ENCODE assay signal across 22 cellular contexts in the genomic region with DNA sequence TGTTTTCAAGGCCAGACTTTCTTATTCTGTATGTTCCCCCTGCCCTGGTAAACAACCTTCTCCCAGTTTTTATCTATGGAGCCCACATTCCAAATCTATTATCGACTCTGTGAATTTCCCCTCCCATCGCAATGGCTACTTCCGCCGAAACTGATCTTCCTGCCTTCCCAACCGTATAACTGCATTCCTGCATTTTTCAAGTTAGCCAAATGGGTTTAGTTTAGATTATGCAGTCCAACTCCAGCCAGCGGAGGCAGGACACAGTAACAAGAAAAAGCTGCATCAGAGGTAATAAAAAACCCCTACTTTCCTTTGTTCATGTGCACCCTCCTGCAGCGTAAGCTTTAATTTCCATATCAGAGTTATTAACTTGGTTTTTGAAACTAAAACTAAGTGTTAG.
"Had no signal": no experiment of that assay in that cellular context is flagged by ENCODE, and none has a peak within 500 bp of the region (broad histone marks: within the 10 kb centered on the region; RNA-seq: fewer than 3 reads in every experiment).

No MANE protein-coding gene starts in this region.

- H3K27ac Mint-ChIP-seq: nephron; neural progenitor cell; progenitor cell of endocrine pancreas; stimulated activated effector memory CD8-positive, alpha-beta T cell treated with anti-CD3 and anti-CD28 coated beads, Interleukin-12 subunit alpha, Interleukin-12 subunit beta, amount 100 ng/mL, for 72 hours; stimulated activated naive B cell treated with anti-CD40 and anti-IgM and Interleukin-4, amounts not matched to agents 10 μg/mL and 1 μg/mL and 100 μg/mL, for 72 hours; stimulated activated naive CD8-positive, alpha-beta T cell treated with anti-CD3 and anti-CD28 coated beads, Interleukin-15, Interleukin-2, amounts not matched to agents 100 ng/mL and 50 ng/mL, for 24 hours had no signal

- H3K27me3 Mint-ChIP-seq: progenitor cell of endocrine pancreas; stimulated activated naive B cell treated with anti-CD40 and anti-IgM and Interleukin-4, amounts not matched to agents 10 μg/mL and 1 μg/mL and 100 μg/mL, for 72 hours; stimulated activated naive CD8-positive, alpha-beta T cell treated with anti-CD3 and anti-CD28 coated beads, Interleukin-15, Interleukin-2, amounts not matched to agents 100 ng/mL and 50 ng/mL, for 24 hours had no signal

- H3K4me3 Mint-ChIP-seq: nephron; neural progenitor cell; stimulated activated effector memory CD8-positive, alpha-beta T cell treated with anti-CD3 and anti-CD28 coated beads, Interleukin-12 subunit alpha, Interleukin-12 subunit beta, amount 100 ng/mL, for 72 hours; stimulated activated naive B cell treated with anti-CD40 and anti-IgM and Interleukin-4, amounts not matched to agents 10 μg/mL and 1 μg/mL and 100 μg/mL, for 72 hours; stimulated activated naive CD8-positive, alpha-beta T cell treated with anti-CD3 and anti-CD28 coated beads, Interleukin-15, Interleukin-2, amounts not matched to agents 100 ng/mL and 50 ng/mL, for 24 hours had no signal

- H3K36me3 Mint-ChIP-seq: neural progenitor cell; stimulated activated effector memory CD8-positive, alpha-beta T cell treated with anti-CD3 and anti-CD28 coated beads, Interleukin-12 subunit alpha, Interleukin-12 subunit beta, amount 100 ng/mL, for 72 hours; stimulated activated naive B cell treated with anti-CD40 and anti-IgM and Interleukin-4, amounts not matched to agents 10 μg/mL and 1 μg/mL and 100 μg/mL, for 72 hours had no signal

- H3K4me1 Mint-ChIP-seq: nephron; neural progenitor cell; stimulated activated effector memory CD8-positive, alpha-beta T cell treated with anti-CD3 and anti-CD28 coated beads, Interleukin-12 subunit alpha, Interleukin-12 subunit beta, amount 100 ng/mL, for 72 hours; stimulated activated naive B cell treated with anti-CD40 and anti-IgM and Interleukin-4, amounts not matched to agents 10 μg/mL and 1 μg/mL and 100 μg/mL, for 72 hours had no signal

- DNase-seq: occipital lobe; ovary; posterior cingulate gyrus; psoas muscle; right cardiac atrium; right lobe of liver; sigmoid colon; small intestine; stimulated activated CD4-positive, alpha-beta T cell treated with anti-CD3 and anti-CD28 coated beads, Interleukin-15, amount 100 ng/mL, for 24 hours; stimulated activated CD4-positive, alpha-beta T cell treated with anti-CD3 and anti-CD28 coated beads, Interleukin-2, amount 100 ng/mL, for 24 hours; stimulated activated CD4-positive, alpha-beta T cell treated with anti-CD3 and anti-CD28 coated beads, Interleukin-2, amount 100 ng/mL, for 48 hours; stimulated activated CD4-positive, alpha-beta T cell treated with anti-CD3 and anti-CD28 coated beads, Interleukin-4, amount 100 ng/mL, for 24 hours; stimulated activated naive B cell treated with anti-CD40 and anti-IgM and Interleukin-4, amounts not matched to agents 10 μg/mL and 1 μg/mL and 100 μg/mL, for 72 hours; stimulated activated naive CD4-positive, alpha-beta T cell treated with Interleukin-2 at 50 U/mL for 16 hours; stomach; thyroid gland; trophoblast cell had no signal

- ATAC-seq: psoas muscle; right cardiac atrium; right lobe of liver; stimulated activated effector memory CD8-positive, alpha-beta T cell treated with anti-CD3 and anti-CD28 coated beads, Interleukin-12 subunit alpha, Interleukin-12 subunit beta, amount 100 ng/mL, for 72 hours; stimulated activated naive B cell treated with anti-CD40 and anti-IgM and Interleukin-4, amounts not matched to agents 10 μg/mL and 1 μg/mL and 100 μg/mL, for 72 hours had no signal
